ENCODE assay signal across 8 cellular contexts in the genomic region with DNA sequence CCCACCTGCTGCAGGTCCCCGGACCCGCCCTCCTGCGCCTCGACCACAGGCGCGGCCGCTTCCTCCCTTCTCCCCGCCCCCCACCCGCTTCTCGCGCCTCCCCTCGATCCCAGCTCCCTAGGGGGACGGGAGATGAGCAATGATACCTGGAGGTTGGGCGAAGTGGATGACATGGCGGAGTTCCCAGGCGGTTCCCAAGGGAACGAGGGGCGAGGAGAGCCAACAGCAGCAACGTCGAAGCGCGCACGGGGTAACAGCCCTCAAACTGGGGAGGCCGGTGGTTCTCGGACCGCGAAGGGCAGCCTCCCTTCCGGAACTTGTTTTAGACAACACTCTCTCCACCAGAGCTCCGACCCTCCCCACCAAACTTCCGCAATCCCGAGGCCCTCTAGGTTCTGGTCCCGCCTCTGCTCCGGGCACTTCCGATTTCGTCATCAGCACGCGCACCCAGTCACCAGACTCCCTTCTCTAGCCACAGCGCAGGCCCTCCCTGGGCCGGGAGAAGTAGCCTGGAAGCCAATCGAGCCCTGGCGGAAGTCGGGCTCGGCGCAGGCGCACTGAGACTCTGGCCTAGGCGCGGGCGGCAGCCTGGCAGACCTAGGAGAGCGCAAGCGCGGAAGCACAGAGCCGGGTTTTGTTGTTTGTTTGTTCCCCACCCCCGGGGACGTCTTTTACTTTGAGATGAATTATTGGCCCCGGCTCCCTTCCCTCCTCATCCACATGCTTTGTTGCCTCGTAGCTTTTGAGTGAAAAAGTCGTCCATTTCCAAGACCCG. TPM values are rescaled to one million over a fixed set of nuclear protein-coding genes. Genes with fewer than 3 reads are reported as not detected.
DNase-seq lines count a peak whose midpoint lies in the region; TF ChIP-seq lines count a peak whose summit lies in the region.

A gene (minus strand): TSS at position 390 of the 775 bp plus-strand sequence. CDS start 217 bp downstream, at position 173.

- peak within 1 kb of the TSS; percentile 83 for H3K4me3 Mint-ChIP-seq in activated naive CD4-positive, alpha-beta T cell treated with anti-CD3 and anti-CD28 coated beads for 36 hours

- peak; percentile 95 for DNase-seq in GM04503 (ENCODE audit: low read depth)
- peak; percentile 98 for DNase-seq in HFF-Myc (ENCODE audit: extremely low read depth, low read depth)
- peak; percentile 100 for DNase-seq in NAMALWA (ENCODE audit: low spot score)
- peak; percentile 99 for DNase-seq in SK-N-DZ (ENCODE audit: low spot score)
- peak; percentile 100 for DNase-seq in activated naive CD4-positive, alpha-beta T cell treated with anti-CD3 and anti-CD28 coated beads for 36 hours
- DNase-seq in foreskin melanocyte: peak; percentile 99

- H3K27me3 ChIP-seq in neuron (ENCODE audit: insufficient read depth, low read length) (no peaks in the 10 kb centered on the region), subcutaneous abdominal adipose tissue (ENCODE audit: control insufficient read depth in 5 of 5, insufficient read depth in 4 of 5, low read length in 5 of 5) (peaks cover 0 to 4% (median 0%) of the 10 kb centered on the region in 5 donors)

- H3K9me3 ChIP-seq in neuron (ENCODE audit: low read length) (no peaks in the 10 kb centered on the region), subcutaneous abdominal adipose tissue (ENCODE audit: control insufficient read depth in 5 of 5, low read length in 5 of 5) (no peaks in the 10 kb centered on the region)

- H3K4me1 ChIP-seq in neuron (ENCODE audit: insufficient read depth, low read length) (peaks cover 11% of the 10 kb centered on the region), subcutaneous abdominal adipose tissue (ENCODE audit: control insufficient read depth in 5 of 5, insufficient read depth in 5 of 5, low read length in 5 of 5) (peaks cover 6 to 21% (median 15%) of the 10 kb centered on the region in 5 donors)

- H3K4me3 ChIP-seq in HFF-Myc (replicated peaks; ENCODE audit: low read depth, low read length) (peak within 1 kb of the TSS; percentile 83), neuron (ENCODE audit: low read length) (peak within 1 kb of the TSS; percentile 91), subcutaneous abdominal adipose tissue (ENCODE audit: low read depth in 1 of 5, low read length in 5 of 5) (peak within 1 kb of the TSS; percentile 83 to 98 (median 95))

- TF ChIP-seq CTCF in HFF-Myc (IDR thresholded peaks at IDR 0.05; ENCODE audit: low read depth, low read length, missing control alignments): no peak

- peak within 1 kb of the TSS; percentile 89 to 98 (median 94) for H3K9ac ChIP-seq in subcutaneous abdominal adipose tissue (ENCODE audit: low read length in 5 of 5)

- no peaks in the 10 kb centered on the region for H3K9me3 Mint-ChIP-seq in activated naive CD4-positive, alpha-beta T cell treated with anti-CD3 and anti-CD28 coated beads for 36 hours

- no peaks in the 10 kb centered on the region for H3K27me3 Mint-ChIP-seq in activated naive CD4-positive, alpha-beta T cell treated with anti-CD3 and anti-CD28 coated beads for 36 hours (ENCODE audit: low read depth)

- H3K27ac ChIP-seq in subcutaneous abdominal adipose tissue (ENCODE audit: low read depth, low read length): peak within 1 kb of the TSS; percentile 98

- H3K36me3 ChIP-seq in neuron (ENCODE audit: insufficient read depth, low read length) (peaks cover 16% of the 10 kb centered on the region), subcutaneous abdominal adipose tissue (ENCODE audit: control insufficient read depth in 5 of 5, insufficient read depth in 5 of 5, low read length in 5 of 5) (peaks cover 0 to 17% (median 4%) of the 10 kb centered on the region in 5 donors)

- H2AFZ ChIP-seq in neuron (ENCODE audit: low read depth, low read length): peak within 1 kb of the TSS; percentile 70

- intact Hi-C loops in activated naive CD4-positive, alpha-beta T cell treated with anti-CD3 and anti-CD28 coated beads for 36 hours (cut with micrococcal nuclease): loop anchor here (1.0 to 5.0 kb wide), 14 partner anchors 43 to 1235 kb away; a partner anchor contains a TSS

- H3K36me3 Mint-ChIP-seq in activated naive CD4-positive, alpha-beta T cell treated with anti-CD3 and anti-CD28 coated beads for 36 hours (ENCODE audit: low read depth): peaks cover 4% of the 10 kb centered on the region

- peaks cover 28% of the 10 kb centered on the region for H3K4me1 Mint-ChIP-seq in activated naive CD4-positive, alpha-beta T cell treated with anti-CD3 and anti-CD28 coated beads for 36 hours (ENCODE audit: low read depth)

- CTCF ChIA-PET in activated naive CD4-positive, alpha-beta T cell treated with anti-CD3 and anti-CD28 coated beads for 36 hours (lab: Charles Lee): interaction anchor here (0.6 to 3.2 kb wide), 5 partner anchors 15 to 95 kb away, joined by 3 to 15 read pairs (median 4); no protein-coding TSS in a partner anchor

- peak within 1 kb of the TSS; percentile 95 for H3K27ac Mint-ChIP-seq in activated naive CD4-positive, alpha-beta T cell treated with anti-CD3 and anti-CD28 coated beads for 36 hours

RNA-seq across cellular contexts. Expression of the gene that starts here (rescaled TPM):
- polyA plus RNA-seq in SK-N-DZ (2014; cell fraction: cytosol; rRNA removed): 20.6 and 20.8 TPM in 2 replicates
- 7.0 and 11.5 TPM in 2 replicates for polyA plus RNA-seq in SK-N-DZ (2014; cell fraction: nucleus; rRNA removed)
- total RNA-seq in activated naive CD4-positive, alpha-beta T cell treated with anti-CD3 and anti-CD28 coated beads for 36 hours: 10 to 100 TPM; 28.7 to 30.1 TPM

Comparison
In these comparisons a context has a peak if more than half of its experiments do, and no peak if none do; other contexts are left out.
1. Peak in every context shown above with its lines: DNase-seq, H3K4me3 ChIP-seq and H3K27ac ChIP-seq.